Comparison of ENCODE assay signal across 2 cellular contexts in the genomic region with DNA sequence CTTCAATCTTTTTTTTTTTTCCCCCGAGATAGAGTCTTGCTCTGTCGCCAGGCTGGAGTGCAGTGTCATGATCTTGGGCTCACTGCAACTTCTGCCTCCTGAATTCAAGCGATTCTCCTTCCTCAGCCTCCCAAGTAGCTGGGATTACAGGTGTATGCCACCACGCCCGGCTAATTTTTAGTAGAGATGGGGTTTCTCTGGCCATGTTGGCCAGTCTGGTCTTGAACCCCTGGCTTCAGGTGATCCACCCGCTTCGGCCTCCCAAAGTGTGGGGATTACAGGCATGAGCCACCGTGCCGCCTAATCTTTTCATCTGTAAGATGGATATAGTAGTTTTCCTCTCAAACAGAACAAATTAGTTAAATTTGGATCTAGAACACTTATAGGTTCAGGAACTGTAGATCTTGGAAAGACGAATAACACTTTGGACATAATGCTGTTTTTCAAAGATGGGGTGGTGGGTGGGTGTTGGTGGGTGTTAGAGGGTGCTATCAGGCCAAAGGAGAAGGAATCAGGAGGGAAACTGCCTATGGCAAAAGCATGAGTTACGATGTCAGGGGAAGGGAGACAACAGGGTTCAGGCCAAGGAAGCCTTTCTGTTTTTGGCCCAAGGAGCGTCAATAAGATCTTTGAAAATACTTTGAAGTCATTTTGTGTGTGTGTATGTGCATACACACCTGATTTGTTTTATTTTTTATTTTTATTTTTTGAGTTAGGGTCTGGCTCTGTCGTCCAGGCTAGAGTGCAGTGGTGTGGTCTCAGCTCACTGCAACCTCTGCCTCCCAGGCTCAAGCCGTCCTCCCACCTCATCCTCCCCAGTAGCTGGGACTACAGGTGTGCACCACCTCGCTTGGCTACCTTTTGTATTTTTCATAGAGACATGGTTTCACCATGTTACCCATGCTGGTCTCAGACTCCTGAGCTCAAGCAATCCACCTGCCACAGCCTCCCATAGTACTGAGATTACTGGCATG.
TF ChIP-seq lines count a peak whose summit lies in the region.

No MANE protein-coding gene starts in this region.

TF ChIP-seq in WTC11, 78 proteins besides CTCF, POLR2A, EP300 and RAD21 (continues in another document):
- TF ChIP-seq GABPB1 (CRISPR knock-in tag; IDR thresholded peaks at IDR 0.05) (0 out of 2 replicates have a peak, but pooled peaks have one; percentile 12), CBFB (CRISPR knock-in tag; IDR thresholded peaks at IDR 0.05; ENCODE audit: low read depth) (no peak), SP1 (CRISPR knock-in tag; conservative IDR thresholded peaks at IDR 0.05) (no peak), NFATC4 (CRISPR knock-in tag; IDR thresholded peaks at IDR 0.05) (0 out of 2 replicates have a peak, but pooled peaks have one; percentile 74), FOXJ3 (CRISPR knock-in tag; IDR thresholded peaks at IDR 0.05; ENCODE audit: borderline replicate concordance) (no peak), FOXP4 (CRISPR knock-in tag; IDR thresholded peaks at IDR 0.05) (no peak), ZNF423 (CRISPR knock-in tag; IDR thresholded peaks at IDR 0.05) (no peak), PRRX2 (CRISPR knock-in tag; IDR thresholded peaks at IDR 0.05) (peak; percentile 86)
- TF ChIP-seq, protein P1, sequence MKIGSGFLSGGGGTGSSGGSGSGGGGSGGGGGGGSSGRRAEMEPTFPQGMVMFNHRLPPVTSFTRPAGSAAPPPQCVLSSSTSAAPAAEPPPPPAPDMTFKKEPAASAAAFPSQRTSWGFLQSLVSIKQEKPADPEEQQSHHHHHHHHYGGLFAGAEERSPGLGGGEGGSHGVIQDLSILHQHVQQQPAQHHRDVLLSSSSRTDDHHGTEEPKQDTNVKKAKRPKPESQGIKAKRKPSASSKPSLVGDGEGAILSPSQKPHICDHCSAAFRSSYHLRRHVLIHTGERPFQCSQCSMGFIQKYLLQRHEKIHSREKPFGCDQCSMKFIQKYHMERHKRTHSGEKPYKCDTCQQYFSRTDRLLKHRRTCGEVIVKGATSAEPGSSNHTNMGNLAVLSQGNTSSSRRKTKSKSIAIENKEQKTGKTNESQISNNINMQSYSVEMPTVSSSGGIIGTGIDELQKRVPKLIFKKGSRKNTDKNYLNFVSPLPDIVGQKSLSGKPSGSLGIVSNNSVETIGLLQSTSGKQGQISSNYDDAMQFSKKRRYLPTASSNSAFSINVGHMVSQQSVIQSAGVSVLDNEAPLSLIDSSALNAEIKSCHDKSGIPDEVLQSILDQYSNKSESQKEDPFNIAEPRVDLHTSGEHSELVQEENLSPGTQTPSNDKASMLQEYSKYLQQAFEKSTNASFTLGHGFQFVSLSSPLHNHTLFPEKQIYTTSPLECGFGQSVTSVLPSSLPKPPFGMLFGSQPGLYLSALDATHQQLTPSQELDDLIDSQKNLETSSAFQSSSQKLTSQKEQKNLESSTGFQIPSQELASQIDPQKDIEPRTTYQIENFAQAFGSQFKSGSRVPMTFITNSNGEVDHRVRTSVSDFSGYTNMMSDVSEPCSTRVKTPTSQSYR (CRISPR knock-in tag; IDR thresholded peaks at IDR 0.05) = no peak
- TF ChIP-seq, protein P2, sequence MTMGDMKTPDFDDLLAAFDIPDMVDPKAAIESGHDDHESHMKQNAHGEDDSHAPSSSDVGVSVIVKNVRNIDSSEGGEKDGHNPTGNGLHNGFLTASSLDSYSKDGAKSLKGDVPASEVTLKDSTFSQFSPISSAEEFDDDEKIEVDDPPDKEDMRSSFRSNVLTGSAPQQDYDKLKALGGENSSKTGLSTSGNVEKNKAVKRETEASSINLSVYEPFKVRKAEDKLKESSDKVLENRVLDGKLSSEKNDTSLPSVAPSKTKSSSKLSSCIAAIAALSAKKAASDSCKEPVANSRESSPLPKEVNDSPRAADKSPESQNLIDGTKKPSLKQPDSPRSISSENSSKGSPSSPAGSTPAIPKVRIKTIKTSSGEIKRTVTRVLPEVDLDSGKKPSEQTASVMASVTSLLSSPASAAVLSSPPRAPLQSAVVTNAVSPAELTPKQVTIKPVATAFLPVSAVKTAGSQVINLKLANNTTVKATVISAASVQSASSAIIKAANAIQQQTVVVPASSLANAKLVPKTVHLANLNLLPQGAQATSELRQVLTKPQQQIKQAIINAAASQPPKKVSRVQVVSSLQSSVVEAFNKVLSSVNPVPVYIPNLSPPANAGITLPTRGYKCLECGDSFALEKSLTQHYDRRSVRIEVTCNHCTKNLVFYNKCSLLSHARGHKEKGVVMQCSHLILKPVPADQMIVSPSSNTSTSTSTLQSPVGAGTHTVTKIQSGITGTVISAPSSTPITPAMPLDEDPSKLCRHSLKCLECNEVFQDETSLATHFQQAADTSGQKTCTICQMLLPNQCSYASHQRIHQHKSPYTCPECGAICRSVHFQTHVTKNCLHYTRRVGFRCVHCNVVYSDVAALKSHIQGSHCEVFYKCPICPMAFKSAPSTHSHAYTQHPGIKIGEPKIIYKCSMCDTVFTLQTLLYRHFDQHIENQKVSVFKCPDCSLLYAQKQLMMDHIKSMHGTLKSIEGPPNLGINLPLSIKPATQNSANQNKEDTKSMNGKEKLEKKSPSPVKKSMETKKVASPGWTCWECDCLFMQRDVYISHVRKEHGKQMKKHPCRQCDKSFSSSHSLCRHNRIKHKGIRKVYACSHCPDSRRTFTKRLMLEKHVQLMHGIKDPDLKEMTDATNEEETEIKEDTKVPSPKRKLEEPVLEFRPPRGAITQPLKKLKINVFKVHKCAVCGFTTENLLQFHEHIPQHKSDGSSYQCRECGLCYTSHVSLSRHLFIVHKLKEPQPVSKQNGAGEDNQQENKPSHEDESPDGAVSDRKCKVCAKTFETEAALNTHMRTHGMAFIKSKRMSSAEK (CRISPR knock-in tag; IDR thresholded peaks at IDR 0.05; ENCODE audit: borderline replicate concordance) = peak; percentile 28; the same call in 1 of the 2 replicates
- TF ChIP-seq, protein P3, sequence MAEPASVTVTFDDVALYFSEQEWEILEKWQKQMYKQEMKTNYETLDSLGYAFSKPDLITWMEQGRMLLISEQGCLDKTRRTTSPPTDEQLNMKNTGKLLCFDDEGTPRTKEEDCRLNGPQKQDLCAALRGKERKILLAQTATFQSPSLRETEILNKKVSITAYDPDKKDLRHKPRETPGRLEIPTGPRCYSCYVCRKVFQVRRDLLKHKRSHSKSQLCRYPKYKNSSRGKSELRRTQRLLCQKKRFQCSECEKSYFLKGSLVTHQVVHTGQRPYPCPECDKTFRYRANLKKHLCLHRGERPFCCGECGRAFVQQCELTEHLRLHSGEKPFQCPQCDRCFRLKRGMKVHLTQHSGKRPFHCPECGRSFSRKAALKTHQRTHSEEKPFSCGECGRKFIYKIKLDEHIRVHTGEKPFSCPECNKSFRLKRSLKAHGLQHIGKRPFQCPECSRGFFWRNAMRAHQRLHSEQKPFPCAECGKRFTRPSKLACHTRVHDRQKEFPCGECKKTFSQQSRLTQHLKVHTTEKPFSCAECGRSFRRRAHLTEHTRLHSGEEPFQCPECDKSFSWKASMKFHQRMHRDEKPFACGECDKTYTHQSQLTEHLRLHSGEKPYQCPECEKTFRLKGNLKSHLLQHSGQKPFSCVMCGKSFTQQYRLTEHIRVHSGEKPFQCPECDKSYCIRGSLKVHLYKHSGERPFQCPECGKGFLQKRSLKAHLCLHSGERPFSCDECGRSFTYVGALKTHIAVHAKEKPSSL (CRISPR knock-in tag; conservative IDR thresholded peaks at IDR 0.05) = peak; percentile 88

TF ChIP-seq in HepG2, 621 proteins besides CTCF, POLR2A, EP300 and RAD21 (continues in another document):
- TF ChIP-seq ZNF263 (CRISPR knock-in tag; IDR thresholded peaks at IDR 0.05) (peak; percentile 55; the same call in 1 of the 2 replicates), ZNF460 (CRISPR knock-in tag; IDR thresholded peaks at IDR 0.05; ENCODE audit: borderline replicate concordance) (peak; percentile 41; the same call in 1 of the 2 replicates), ZSCAN25 (CRISPR knock-in tag; IDR thresholded peaks at IDR 0.05) (0 out of 2 replicates have a peak, but pooled peaks have one; percentile 31), ZNF547 (CRISPR knock-in tag; IDR thresholded peaks at IDR 0.05) (peak; percentile 40; the same call in 1 of the 2 replicates), GMEB2 (CRISPR knock-in tag; IDR thresholded peaks at IDR 0.05; ENCODE audit: low read depth) (no peak), POLR2G (IDR thresholded peaks at IDR 0.05; ENCODE audit: low read depth, low read length) (peak; percentile 79), NCOA1 (CRISPR knock-in tag; IDR thresholded peaks at IDR 0.05) (peak; percentile 65; the same call in 1 of the 2 replicates), ZNF343 (CRISPR knock-in tag; IDR thresholded peaks at IDR 0.05) (0 out of 2 replicates have a peak, but pooled peaks have one; percentile 7), ZNF501 (CRISPR knock-in tag; IDR thresholded peaks at IDR 0.05) (0 out of 2 replicates have a peak, but pooled peaks have one; percentile 39), GLI4 (CRISPR knock-in tag; IDR thresholded peaks at IDR 0.05; ENCODE audit: borderline replicate concordance) (0 out of 2 replicates have a peak, but pooled peaks have one; percentile 48), AGO2 (optimal IDR thresholded peaks at IDR 0.05; ENCODE audit: low read depth, low read length) (peak; percentile 41), TBX2 (CRISPR knock-in tag; IDR thresholded peaks at IDR 0.05; ENCODE audit: borderline replicate concordance) (0 out of 2 replicates have a peak, but pooled peaks have one; percentile 11), RBFOX2 (IDR thresholded peaks at IDR 0.05; ENCODE audit: low read depth, low read length) (0 out of 2 replicates have a peak, but pooled peaks have one; percentile 25), REPIN1 (CRISPR knock-in tag; IDR thresholded peaks at IDR 0.05; ENCODE audit: borderline replicate concordance, low read depth) (0 out of 2 replicates have a peak, but pooled peaks have one; percentile 21), ZFP91 (CRISPR knock-in tag; IDR thresholded peaks at IDR 0.05; ENCODE audit: borderline replicate concordance) (peak; percentile 22; the same call in 1 of the 2 replicates), ZNF280D (CRISPR knock-in tag; IDR thresholded peaks at IDR 0.05) (no peak), SSRP1 (CRISPR knock-in tag; IDR thresholded peaks at IDR 0.05) (peak; percentile 31; the same call in 1 of the 2 replicates), ZSCAN12 (CRISPR knock-in tag; IDR thresholded peaks at IDR 0.05) (no peak), ARNT2 (CRISPR knock-in tag; IDR thresholded peaks at IDR 0.05; ENCODE audit: low read depth) (no peak), POLR2AphosphoS5 (IDR thresholded peaks at IDR 0.05; ENCODE audit: low read depth, low read length) (peak; percentile 67), KDM2A (CRISPR knock-in tag; IDR thresholded peaks at IDR 0.05; ENCODE audit: borderline replicate concordance, low read depth) (0 out of 2 replicates have a peak, but pooled peaks have one; percentile 11)
- TF ChIP-seq, protein P4, sequence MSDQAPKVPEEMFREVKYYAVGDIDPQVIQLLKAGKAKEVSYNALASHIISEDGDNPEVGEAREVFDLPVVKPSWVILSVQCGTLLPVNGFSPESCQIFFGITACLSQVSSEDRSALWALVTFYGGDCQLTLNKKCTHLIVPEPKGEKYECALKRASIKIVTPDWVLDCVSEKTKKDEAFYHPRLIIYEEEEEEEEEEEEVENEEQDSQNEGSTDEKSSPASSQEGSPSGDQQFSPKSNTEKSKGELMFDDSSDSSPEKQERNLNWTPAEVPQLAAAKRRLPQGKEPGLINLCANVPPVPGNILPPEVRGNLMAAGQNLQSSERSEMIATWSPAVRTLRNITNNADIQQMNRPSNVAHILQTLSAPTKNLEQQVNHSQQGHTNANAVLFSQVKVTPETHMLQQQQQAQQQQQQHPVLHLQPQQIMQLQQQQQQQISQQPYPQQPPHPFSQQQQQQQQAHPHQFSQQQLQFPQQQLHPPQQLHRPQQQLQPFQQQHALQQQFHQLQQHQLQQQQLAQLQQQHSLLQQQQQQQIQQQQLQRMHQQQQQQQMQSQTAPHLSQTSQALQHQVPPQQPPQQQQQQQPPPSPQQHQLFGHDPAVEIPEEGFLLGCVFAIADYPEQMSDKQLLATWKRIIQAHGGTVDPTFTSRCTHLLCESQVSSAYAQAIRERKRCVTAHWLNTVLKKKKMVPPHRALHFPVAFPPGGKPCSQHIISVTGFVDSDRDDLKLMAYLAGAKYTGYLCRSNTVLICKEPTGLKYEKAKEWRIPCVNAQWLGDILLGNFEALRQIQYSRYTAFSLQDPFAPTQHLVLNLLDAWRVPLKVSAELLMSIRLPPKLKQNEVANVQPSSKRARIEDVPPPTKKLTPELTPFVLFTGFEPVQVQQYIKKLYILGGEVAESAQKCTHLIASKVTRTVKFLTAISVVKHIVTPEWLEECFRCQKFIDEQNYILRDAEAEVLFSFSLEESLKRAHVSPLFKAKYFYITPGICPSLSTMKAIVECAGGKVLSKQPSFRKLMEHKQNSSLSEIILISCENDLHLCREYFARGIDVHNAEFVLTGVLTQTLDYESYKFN (CRISPR knock-in tag; conservative IDR thresholded peaks at IDR 0.05) = 0 out of 2 replicates have a peak, but pooled peaks have one; percentile 4
